1 cellular context compared by ENCODE assay signal in the genomic region with DNA sequence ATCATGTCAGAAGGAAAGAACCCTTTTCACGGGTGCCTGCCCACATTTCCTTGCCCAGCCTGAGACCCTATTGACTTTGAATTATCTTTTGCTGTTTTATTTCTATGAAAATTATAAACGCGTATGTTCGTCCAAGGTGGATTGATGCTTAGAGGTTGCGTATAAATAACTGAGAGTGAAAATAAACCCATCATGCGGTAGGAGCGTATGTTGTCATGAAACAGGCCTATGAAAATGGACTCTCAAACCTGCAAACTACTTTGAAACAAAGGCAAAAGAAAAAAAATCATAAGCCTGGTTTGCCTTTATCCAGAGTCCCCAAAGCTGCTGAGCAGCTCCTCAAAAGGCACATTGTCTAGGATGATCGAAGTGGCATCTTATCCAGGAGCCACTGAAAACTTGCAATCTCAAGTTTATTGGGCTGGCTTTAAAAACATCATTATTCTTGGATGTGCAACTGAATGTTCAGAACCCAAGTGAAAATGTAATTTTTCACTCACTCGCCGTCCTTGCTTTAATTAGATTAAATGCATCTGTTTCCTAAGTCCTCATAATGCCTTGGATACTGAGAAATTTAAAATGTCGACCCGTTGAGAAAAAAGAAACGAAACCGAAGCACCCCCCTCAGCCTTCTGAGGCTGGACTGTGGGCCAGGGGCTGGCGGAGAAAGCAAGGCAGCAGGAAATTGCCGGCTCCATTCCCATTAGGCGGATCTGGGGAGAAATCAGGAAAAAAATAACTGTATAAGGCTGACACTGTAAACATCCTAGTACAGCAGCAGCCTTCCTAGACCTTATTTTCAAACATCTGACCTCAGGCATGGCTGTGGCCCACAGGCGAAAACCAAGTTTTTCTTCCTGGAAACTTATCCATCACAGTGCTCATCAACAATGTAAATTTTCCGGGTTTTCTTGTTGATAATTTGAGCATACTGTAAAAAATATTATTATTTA.
TF ChIP-seq lines count a peak whose summit lies in the region.

No MANE protein-coding gene starts in this region.

TF ChIP-seq in IMR-90, 13 proteins besides CTCF, POLR2A, EP300 and RAD21 (continued from another document):
- TF ChIP-seq MAFK (IDR thresholded peaks at IDR 0.05; ENCODE audit: low read depth, low read length) (no peak), ELK1 (IDR thresholded peaks at IDR 0.05; ENCODE audit: borderline replicate concordance, low read depth, low read length) (no peak), BHLHE40 (IDR thresholded peaks at IDR 0.05; ENCODE audit: low read depth, low read length) (no peak), MAZ (IDR thresholded peaks at IDR 0.05; ENCODE audit: borderline replicate concordance, low read depth, low read length) (no peak)
